In the genomic region with DNA sequence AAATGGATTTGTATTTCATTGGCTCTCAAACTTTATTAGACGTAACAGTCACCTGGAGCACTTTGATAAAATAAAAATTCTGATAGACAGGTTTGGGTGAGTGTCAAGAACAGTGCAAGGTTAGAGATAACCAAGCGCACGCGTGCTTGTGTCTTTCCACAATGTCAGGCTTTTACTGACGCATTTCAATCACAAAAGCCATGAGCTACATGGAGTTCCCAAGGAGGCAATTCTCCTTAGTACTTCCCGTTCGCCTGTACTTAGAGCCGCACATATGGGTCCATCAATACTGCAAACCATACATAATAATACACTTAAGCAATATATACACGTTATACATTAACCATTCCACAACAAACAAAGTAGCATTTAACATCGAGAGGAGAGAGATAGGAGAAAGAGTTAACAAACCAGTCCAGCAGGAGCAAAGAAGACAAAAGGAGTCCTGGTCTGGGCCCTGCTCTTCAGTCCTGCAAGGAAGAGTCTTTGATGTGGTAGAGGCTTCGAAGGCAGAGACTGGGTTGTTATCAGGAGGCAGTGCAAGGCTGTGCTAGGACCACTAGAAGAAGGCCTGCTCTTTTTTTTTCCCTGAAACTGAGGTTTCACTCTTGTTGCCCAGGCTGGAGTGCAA, we compare ENCODE assay signal across 21 cellular contexts. TPM values are rescaled to one million over a fixed set of nuclear protein-coding genes. Genes with fewer than 3 reads are reported as not detected.
DNase-seq lines count a peak whose midpoint lies in the region; ATAC-seq and TF ChIP-seq lines count a peak whose summit lies in the region.
"Had no signal": no experiment of that assay in that cellular context is flagged by ENCODE, and none has a peak within 500 bp of the region (broad histone marks: within the 10 kb centered on the region; RNA-seq: fewer than 3 reads in every experiment).

No MANE protein-coding gene starts in this region.

- H3K4me3 Mint-ChIP-seq in nephron progenitor cell, result no peak overlapping the region
- no peak overlapping the region for H3K4me3 Mint-ChIP-seq in stimulated activated memory B cell treated with anti-CD40 and anti-IgM and Interleukin-4, amounts not matched to agents 10 μg/mL and 1 μg/mL and 100 μg/mL, for 72 hours
- no peak overlapping the region for H3K4me3 Mint-ChIP-seq in activated naive CD8-positive, alpha-beta T cell treated with anti-CD3 and anti-CD28 coated beads, Interleukin-2, amount 50 U/mL, for 24 hours

- DNase-seq in ELF-1 (ENCODE audit: low read depth, low spot score), result peak; percentile 78
- no peak for DNase-seq in colonic mucosa
- peak; percentile 66 for DNase-seq in osteoblast (ENCODE audit: insufficient read length, low spot score, missing footprints)
- DNase-seq in kidney glomerular epithelial cell (lab: John Stamatoyannopoulos, UW), result no peak
- no peak for DNase-seq in nephron progenitor cell
- no peak for DNase-seq in activated naive CD8-positive, alpha-beta T cell treated with anti-CD3 and anti-CD28 coated beads, Interleukin-2, amount 50 U/mL, for 24 hours
- DNase-seq: DMS79 treated with DMSO at 0.1 percent for 48 hours, KG1, NCI-H1092 treated with DMSO at 0.1 percent for 48 hours, NCI-H146, NCI-H2029, NCI-H226, NCI-H510A treated with DMSO at 0.1 percent for 48 hours, NCI-H748 treated with DMSO at 0.1 percent for 48 hours, SIG-M5 had no signal

- no peak overlapping the region for H3K4me3 ChIP-seq in BLaER1
- H3K4me3 ChIP-seq in colonic mucosa, result no peak overlapping the region
- H3K4me3 ChIP-seq in osteoblast (ENCODE audit: insufficient read depth, low read length), result no peak overlapping the region
- H3K4me3 ChIP-seq: GM12878, HAP-1 had no signal

- H3K4me2 ChIP-seq in BLaER1 (peak overlapping the region; percentile 81; the same call in 1 of the 2 replicates), osteoblast (ENCODE audit: insufficient read depth, low read length) (no peak overlapping the region)

- H3K9ac ChIP-seq in BLaER1 (no peak overlapping the region), colonic mucosa (ENCODE audit: low read depth in 2 of 2, low read length in 2 of 2) (peak overlapping the region in 1 of 2 donors; percentile 3)

- H3K36me3 ChIP-seq in BLaER1 (no peaks in the 10 kb centered on the region), colonic mucosa (no peaks in the 10 kb centered on the region), osteoblast (ENCODE audit: insufficient read depth, low read length) (no peaks in the 10 kb centered on the region)
- H3K36me3 ChIP-seq: HAP-1 had no signal

- no peaks in the 10 kb centered on the region for H4K20me1 ChIP-seq in BLaER1
- H4K20me1 ChIP-seq in osteoblast (ENCODE audit: insufficient read depth, low read length), result no peaks in the 10 kb centered on the region

- H3K9me3 Mint-ChIP-seq in nephron progenitor cell, result peaks cover 12% of the 10 kb centered on the region
- H3K9me3 Mint-ChIP-seq in stimulated activated memory B cell treated with anti-CD40 and anti-IgM and Interleukin-4, amounts not matched to agents 10 μg/mL and 1 μg/mL and 100 μg/mL, for 72 hours, result no peaks in the 10 kb centered on the region
- H3K9me3 Mint-ChIP-seq in activated naive CD8-positive, alpha-beta T cell treated with anti-CD3 and anti-CD28 coated beads, Interleukin-2, amount 50 U/mL, for 24 hours, result no peaks in the 10 kb centered on the region

- TF ChIP-seq CTCF in colonic mucosa (IDR thresholded peaks at IDR 0.05) (no peak), osteoblast (IDR thresholded peaks at IDR 0.05; ENCODE audit: extremely low read depth, low read depth, low read length) (no peak), nephron progenitor cell (IDR thresholded peaks at IDR 0.05) (no peak)

- H3K9me3 ChIP-seq in BLaER1 (peaks cover 6% of the 10 kb centered on the region; the same call in 1 of the 2 replicates), colonic mucosa (no peaks in the 10 kb centered on the region), osteoblast (ENCODE audit: low read depth, low read length) (no peaks in the 10 kb centered on the region)
- H3K9me3 ChIP-seq: HAP-1 had no signal

- H3K27me3 Mint-ChIP-seq in nephron progenitor cell (ENCODE audit: low read depth, poor library complexity), result peaks cover 4% of the 10 kb centered on the region
- peaks cover 15% of the 10 kb centered on the region for H3K27me3 Mint-ChIP-seq in stimulated activated memory B cell treated with anti-CD40 and anti-IgM and Interleukin-4, amounts not matched to agents 10 μg/mL and 1 μg/mL and 100 μg/mL, for 72 hours
- peaks cover 10% of the 10 kb centered on the region for H3K27me3 Mint-ChIP-seq in activated naive CD8-positive, alpha-beta T cell treated with anti-CD3 and anti-CD28 coated beads, Interleukin-2, amount 50 U/mL, for 24 hours

- ATAC-seq in stimulated activated memory B cell treated with anti-CD40 and anti-IgM and Interleukin-4, amounts not matched to agents 10 μg/mL and 1 μg/mL and 100 μg/mL, for 72 hours, result no peak
- ATAC-seq in activated naive CD8-positive, alpha-beta T cell treated with anti-CD3 and anti-CD28 coated beads, Interleukin-2, amount 50 U/mL, for 24 hours, result no peak
- ATAC-seq: GM12878 had no signal

- H3K4me1 Mint-ChIP-seq in nephron progenitor cell, result peaks cover 31% of the 10 kb centered on the region
- H3K4me1 Mint-ChIP-seq in stimulated activated memory B cell treated with anti-CD40 and anti-IgM and Interleukin-4, amounts not matched to agents 10 μg/mL and 1 μg/mL and 100 μg/mL, for 72 hours, result peaks cover 6% of the 10 kb centered on the region
- H3K4me1 Mint-ChIP-seq in activated naive CD8-positive, alpha-beta T cell treated with anti-CD3 and anti-CD28 coated beads, Interleukin-2, amount 50 U/mL, for 24 hours, result peaks cover 8% of the 10 kb centered on the region

- intact Hi-C loops in colonic mucosa (cut with DNase I), result no loop called here

- H3K4me1 ChIP-seq in BLaER1, result peaks cover 47% of the 10 kb centered on the region
- peaks cover 4% of the 10 kb centered on the region for H3K4me1 ChIP-seq in colonic mucosa
- H3K4me1 ChIP-seq in osteoblast (ENCODE audit: insufficient read depth, low read length), result no peaks in the 10 kb centered on the region
- H3K4me1 ChIP-seq: HAP-1 had no signal

- H3K27ac ChIP-seq in BLaER1 (no peak overlapping the region), colonic mucosa (peak overlapping the region; percentile 39), osteoblast (ENCODE audit: low read depth, low read length) (no peak overlapping the region)
- H3K27ac ChIP-seq: HL-60 had no signal

- no peak overlapping the region for H3K27ac Mint-ChIP-seq in nephron progenitor cell
- no peak overlapping the region for H3K27ac Mint-ChIP-seq in stimulated activated memory B cell treated with anti-CD40 and anti-IgM and Interleukin-4, amounts not matched to agents 10 μg/mL and 1 μg/mL and 100 μg/mL, for 72 hours
- H3K27ac Mint-ChIP-seq in activated naive CD8-positive, alpha-beta T cell treated with anti-CD3 and anti-CD28 coated beads, Interleukin-2, amount 50 U/mL, for 24 hours, result no peak overlapping the region

- H3K27me3 ChIP-seq in BLaER1 (no peaks in the 10 kb centered on the region), colonic mucosa (no peaks in the 10 kb centered on the region), osteoblast (ENCODE audit: insufficient read depth, low read length) (no peaks in the 10 kb centered on the region)

- no peaks in the 10 kb centered on the region for H3K79me2 ChIP-seq in osteoblast (ENCODE audit: insufficient read depth, low read length)

- peaks cover 11% of the 10 kb centered on the region for H3K36me3 Mint-ChIP-seq in nephron progenitor cell (ENCODE audit: low read depth)
- no peaks in the 10 kb centered on the region for H3K36me3 Mint-ChIP-seq in stimulated activated memory B cell treated with anti-CD40 and anti-IgM and Interleukin-4, amounts not matched to agents 10 μg/mL and 1 μg/mL and 100 μg/mL, for 72 hours
- no peaks in the 10 kb centered on the region for H3K36me3 Mint-ChIP-seq in activated naive CD8-positive, alpha-beta T cell treated with anti-CD3 and anti-CD28 coated beads, Interleukin-2, amount 50 U/mL, for 24 hours (ENCODE audit: low read depth)

- no peak overlapping the region for H2AFZ ChIP-seq in osteoblast (ENCODE audit: low read length)

RNA-seq across cellular contexts. Expression of a gene that starts 11.9 kb away (rescaled TPM):
- total RNA-seq in colonic mucosa (100 to 1,000 TPM; 139 to 193 TPM), osteoblast (2.9 and 6.8 TPM in 2 replicates)
- total RNA-seq: HT1080 had no signal

RNA-seq across cellular contexts. Expression of a gene that starts 46.5 kb away (rescaled TPM):
- 1 to 10 TPM; 3.1 to 5.6 TPM for total RNA-seq in colonic mucosa
- not detected in 2 replicates for total RNA-seq in osteoblast
- total RNA-seq: HT1080 had no signal

RNA-seq across cellular contexts. Expression of a gene that starts 52.7 kb away (rescaled TPM):
- total RNA-seq in colonic mucosa (under 1 TPM; 0.35 to 0.74 TPM), osteoblast (not detected in 2 replicates)
- total RNA-seq: GM12878, HT1080 had no signal

RNA-seq across cellular contexts. Expression of a gene that starts 58.3 kb away (rescaled TPM):
- under 1 TPM in 1 of 2 donors, not detected in 1; 0.22 TPM for total RNA-seq in colonic mucosa
- total RNA-seq in osteoblast, result not detected in 2 replicates
- total RNA-seq: GM12878, HT1080 had no signal

Comparison
In these comparisons a context has a peak if more than half of its experiments do, and no peak if none do; other contexts are left out.
1. DNase-seq: peak in ELF-1 (single experiment) and osteoblast (single experiment); none in colonic mucosa (single experiment), kidney glomerular epithelial cell (single experiment), nephron progenitor cell (single experiment) and activated naive CD8-positive, alpha-beta T cell treated with anti-CD3 and anti-CD28 coated beads, Interleukin-2, amount 50 U/mL, for 24 hours (single experiment).
2. RNA of a gene that starts 11.9 kb away (total RNA-seq): 139 to 193 TPM in colonic mucosa; 2.9 to 6.8 TPM in osteoblast; every median in the first group is over 10 times any median in the second.